Comparison of ENCODE assay signal across 1 cellular context in the genomic region with DNA sequence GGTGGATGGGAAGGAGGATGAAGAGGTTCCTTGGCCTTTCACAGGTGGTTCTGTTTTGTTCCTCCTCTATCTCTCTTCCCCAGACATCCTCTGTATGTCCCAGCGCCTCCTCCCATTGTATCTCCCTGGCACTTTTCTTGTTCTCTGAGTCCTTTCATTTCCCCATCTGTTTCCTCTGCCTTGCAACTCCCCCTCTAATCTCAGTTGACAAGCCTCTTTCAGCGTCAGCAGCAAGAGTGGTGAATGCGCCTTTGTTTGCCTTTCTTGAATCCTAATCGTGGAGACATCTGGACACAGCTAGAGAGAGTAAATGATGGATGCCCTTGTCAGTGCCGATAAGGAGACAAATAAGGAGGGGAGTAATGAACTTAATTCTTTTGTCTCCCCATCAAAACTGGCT.
TF ChIP-seq lines count a peak whose summit lies in the region.

No MANE protein-coding gene starts in this region.

TF ChIP-seq in HepG2, 621 proteins besides CTCF, POLR2A, EP300 and RAD21 (continued from another document):
- TF ChIP-seq, protein P1, sequence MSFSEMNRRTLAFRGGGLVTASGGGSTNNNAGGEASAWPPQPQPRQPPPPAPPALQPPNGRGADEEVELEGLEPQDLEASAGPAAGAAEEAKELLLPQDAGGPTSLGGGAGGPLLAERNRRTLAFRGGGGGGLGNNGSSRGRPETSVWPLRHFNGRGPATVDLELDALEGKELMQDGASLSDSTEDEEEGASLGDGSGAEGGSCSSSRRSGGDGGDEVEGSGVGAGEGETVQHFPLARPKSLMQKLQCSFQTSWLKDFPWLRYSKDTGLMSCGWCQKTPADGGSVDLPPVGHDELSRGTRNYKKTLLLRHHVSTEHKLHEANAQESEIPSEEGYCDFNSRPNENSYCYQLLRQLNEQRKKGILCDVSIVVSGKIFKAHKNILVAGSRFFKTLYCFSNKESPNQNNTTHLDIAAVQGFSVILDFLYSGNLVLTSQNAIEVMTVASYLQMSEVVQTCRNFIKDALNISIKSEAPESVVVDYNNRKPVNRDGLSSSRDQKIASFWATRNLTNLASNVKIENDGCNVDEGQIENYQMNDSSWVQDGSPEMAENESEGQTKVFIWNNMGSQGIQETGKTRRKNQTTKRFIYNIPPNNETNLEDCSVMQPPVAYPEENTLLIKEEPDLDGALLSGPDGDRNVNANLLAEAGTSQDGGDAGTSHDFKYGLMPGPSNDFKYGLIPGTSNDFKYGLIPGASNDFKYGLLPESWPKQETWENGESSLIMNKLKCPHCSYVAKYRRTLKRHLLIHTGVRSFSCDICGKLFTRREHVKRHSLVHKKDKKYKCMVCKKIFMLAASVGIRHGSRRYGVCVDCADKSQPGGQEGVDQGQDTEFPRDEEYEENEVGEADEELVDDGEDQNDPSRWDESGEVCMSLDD (CRISPR knock-in tag; IDR thresholded peaks at IDR 0.05; ENCODE audit: borderline replicate concordance), result no peak
- TF ChIP-seq RARA (CRISPR knock-in tag; IDR thresholded peaks at IDR 0.05) (no peak), ZNF724P (CRISPR knock-in tag; IDR thresholded peaks at IDR 0.05; ENCODE audit: borderline replicate concordance) (no peak), ZNF850 (CRISPR knock-in tag; conservative IDR thresholded peaks at IDR 0.05) (no peak), CEBPB (IDR thresholded peaks at IDR 0.05; ENCODE audit: borderline replicate concordance, low read depth, low read length) (no peak), SMAD1 (CRISPR knock-in tag; IDR thresholded peaks at IDR 0.05; ENCODE audit: borderline replicate concordance, low read depth) (no peak), SMARCC2 (IDR thresholded peaks at IDR 0.05) (no peak)
- TF ChIP-seq, protein P2, sequence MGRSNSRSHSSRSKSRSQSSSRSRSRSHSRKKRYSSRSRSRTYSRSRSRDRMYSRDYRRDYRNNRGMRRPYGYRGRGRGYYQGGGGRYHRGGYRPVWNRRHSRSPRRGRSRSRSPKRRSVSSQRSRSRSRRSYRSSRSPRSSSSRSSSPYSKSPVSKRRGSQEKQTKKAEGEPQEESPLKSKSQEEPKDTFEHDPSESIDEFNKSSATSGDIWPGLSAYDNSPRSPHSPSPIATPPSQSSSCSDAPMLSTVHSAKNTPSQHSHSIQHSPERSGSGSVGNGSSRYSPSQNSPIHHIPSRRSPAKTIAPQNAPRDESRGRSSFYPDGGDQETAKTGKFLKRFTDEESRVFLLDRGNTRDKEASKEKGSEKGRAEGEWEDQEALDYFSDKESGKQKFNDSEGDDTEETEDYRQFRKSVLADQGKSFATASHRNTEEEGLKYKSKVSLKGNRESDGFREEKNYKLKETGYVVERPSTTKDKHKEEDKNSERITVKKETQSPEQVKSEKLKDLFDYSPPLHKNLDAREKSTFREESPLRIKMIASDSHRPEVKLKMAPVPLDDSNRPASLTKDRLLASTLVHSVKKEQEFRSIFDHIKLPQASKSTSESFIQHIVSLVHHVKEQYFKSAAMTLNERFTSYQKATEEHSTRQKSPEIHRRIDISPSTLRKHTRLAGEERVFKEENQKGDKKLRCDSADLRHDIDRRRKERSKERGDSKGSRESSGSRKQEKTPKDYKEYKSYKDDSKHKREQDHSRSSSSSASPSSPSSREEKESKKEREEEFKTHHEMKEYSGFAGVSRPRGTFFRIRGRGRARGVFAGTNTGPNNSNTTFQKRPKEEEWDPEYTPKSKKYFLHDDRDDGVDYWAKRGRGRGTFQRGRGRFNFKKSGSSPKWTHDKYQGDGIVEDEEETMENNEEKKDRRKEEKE (IDR thresholded peaks at IDR 0.05), result no peak
